8 cellular contexts compared by ENCODE assay signal in genomic region chr21:39518055-39518844, GRCh38.
DNase-seq lines count a peak whose midpoint lies in the region; ATAC-seq and TF ChIP-seq lines count a peak whose summit lies in the region.

No MANE protein-coding gene starts in this region.

- no peak overlapping the region for H3K27ac ChIP-seq in breast epithelium

- intact Hi-C loops in breast epithelium (cut with DNase I; ENCODE audit: low total_unique reads): no loop called here

- no peak overlapping the region for H3K4me3 ChIP-seq in breast epithelium

- H3K9me3 ChIP-seq in breast epithelium: no peaks in the 10 kb centered on the region

- DNase-seq in GDM1 (lab: John Stamatoyannopoulos, UW) (peak; percentile 25), NCI-H187 treated with DMSO at 0.1 percent for 48 hours (lab: John Stamatoyannopoulos, UW) (peak; percentile 49), T-helper 2 cell (peak in 3 of 5 experiments; percentile 13 to 56 (median 16)), breast epithelium (ENCODE audit: low spot score in 2 of 2) (peak in 1 of 2 donors; percentile 29), inferior parietal cortex (ENCODE audit: extremely low spot score) (peak; percentile 82), occipital lobe (lab: John Stamatoyannopoulos, UW) (no peak)
- DNase-seq in stimulated activated CD4-positive, alpha-beta T cell treated with anti-CD3 and anti-CD28 coated beads, Interleukin-1b, Interleukin-23, amount 100 ng/mL, for 4 hours (ENCODE audit: low read depth in 2 of 2): peak; percentile 6 to 27

- ATAC-seq in HG02610 (IDR thresholded peaks at IDR 0.05; ENCODE audit: unreplicated experiment): peak; percentile 64

- TF ChIP-seq POLR2A in breast epithelium (IDR thresholded peaks at IDR 0.05): no peak

- TF ChIP-seq CTCF in breast epithelium (IDR thresholded peaks at IDR 0.05): peak; percentile 68 to 89 (median 74)

- no peaks in the 10 kb centered on the region for H3K27me3 ChIP-seq in breast epithelium

- no peaks in the 10 kb centered on the region for H3K36me3 ChIP-seq in breast epithelium

- H3K4me1 ChIP-seq in breast epithelium: no peaks in the 10 kb centered on the region
